ENCODE assay signal across 22 cellular contexts in genomic region chrX:14942341-14942740, GRCh38.
"Had no signal": no experiment of that assay in that cellular context is flagged by ENCODE, and none has a peak within 500 bp of the region (broad histone marks: within the 10 kb centered on the region; RNA-seq: fewer than 3 reads in every experiment).

No MANE protein-coding gene starts in this region.

- H3K9me3 ChIP-seq: esophagus muscularis mucosa, gastrocnemius medialis, heart right ventricle, left lung, lower lobe of right lung, mucosa of descending colon had no signal

- DNase-seq: dermis blood vessel endothelial cell; dorsolateral prefrontal cortex; effector CD4-positive, alpha-beta T cell; effector memory CD4-positive, alpha-beta T cell; foreskin keratinocyte; gastrocnemius medialis; glutamatergic neuron; head of caudate nucleus; heart right ventricle; hippocampal formation; left cardiac atrium; left lung; left ventricle myocardium superior; lower lobe of right lung; mesenchymal stem cell; mucosa of descending colon; naive B cell; naive thymus-derived CD8-positive, alpha-beta T cell had no signal

- H3K4me3 ChIP-seq: coronary artery, dorsolateral prefrontal cortex, esophagus muscularis mucosa, gastrocnemius medialis, heart right ventricle, left lung, lower lobe of right lung, mucosa of descending colon had no signal

- H3K27ac ChIP-seq: coronary artery, dorsolateral prefrontal cortex, esophagus muscularis mucosa, foreskin keratinocyte, gastrocnemius medialis, heart right ventricle, left lung, lower lobe of right lung had no signal

- H3K4me1 ChIP-seq: esophagus muscularis mucosa, foreskin keratinocyte, gastrocnemius medialis, heart right ventricle, left lung, lower lobe of right lung had no signal

- ATAC-seq: foreskin keratinocyte; gastrocnemius medialis; heart right ventricle; left cardiac atrium; left lung; left ventricle myocardium superior; lower lobe of right lung; mucosa of descending colon; naive thymus-derived CD8-positive, alpha-beta T cell had no signal

- FAIRE-seq: islet of Langerhans, keratinocyte had no signal
